In the genomic region with DNA sequence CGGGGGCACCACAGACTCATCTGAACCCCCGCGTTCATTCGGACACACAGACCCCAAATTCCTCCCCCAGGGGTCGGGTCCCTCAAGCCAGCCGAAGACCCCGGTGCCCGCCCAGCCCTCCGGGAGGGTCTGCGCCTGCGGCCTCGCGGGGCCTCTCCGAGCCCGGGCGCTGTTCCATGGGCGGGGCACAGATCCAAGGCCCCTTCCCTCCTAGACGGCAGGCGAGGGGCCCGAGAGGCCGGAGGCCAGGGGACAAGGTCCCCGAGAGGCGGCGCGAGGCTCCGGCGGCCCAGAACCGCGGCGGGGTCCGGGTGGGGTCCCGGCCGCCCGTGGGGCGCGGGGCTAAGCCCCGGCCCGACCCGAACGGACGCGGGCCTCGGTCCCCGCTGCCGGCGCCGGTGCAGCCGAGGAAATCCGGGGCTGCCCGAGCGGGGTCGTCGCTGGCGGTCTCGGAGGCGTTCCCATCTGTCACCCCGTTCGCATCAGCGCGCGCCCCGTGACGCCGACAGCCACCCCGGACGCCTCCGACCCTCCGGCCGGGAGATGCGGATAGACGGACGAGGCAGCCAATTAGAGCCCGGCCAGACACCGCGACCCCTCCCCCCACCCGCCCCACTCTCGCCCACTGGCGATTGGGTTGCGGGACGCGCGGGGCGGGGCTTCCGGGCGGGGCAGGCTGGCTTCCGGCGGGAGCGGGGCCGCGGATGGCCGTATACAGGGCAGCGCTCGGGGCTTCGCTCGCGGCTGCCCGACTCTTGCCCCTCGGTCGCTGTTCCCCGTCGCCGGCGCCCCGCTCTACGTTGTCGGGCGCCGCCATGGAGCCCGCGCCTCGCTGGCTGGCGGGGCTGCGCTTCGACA, we compare ENCODE assay signal across 8 cellular contexts. TPM values are rescaled to one million over a fixed set of nuclear protein-coding genes. Genes with fewer than 3 reads are reported as not detected.
A peak's percentile ranks its signal among the peaks of the same experiment; 100 is the strongest.
DNase-seq lines count a peak whose midpoint lies in the region; ATAC-seq, FAIRE-seq and TF ChIP-seq lines count a peak whose summit lies in the region.

A gene with protein sequence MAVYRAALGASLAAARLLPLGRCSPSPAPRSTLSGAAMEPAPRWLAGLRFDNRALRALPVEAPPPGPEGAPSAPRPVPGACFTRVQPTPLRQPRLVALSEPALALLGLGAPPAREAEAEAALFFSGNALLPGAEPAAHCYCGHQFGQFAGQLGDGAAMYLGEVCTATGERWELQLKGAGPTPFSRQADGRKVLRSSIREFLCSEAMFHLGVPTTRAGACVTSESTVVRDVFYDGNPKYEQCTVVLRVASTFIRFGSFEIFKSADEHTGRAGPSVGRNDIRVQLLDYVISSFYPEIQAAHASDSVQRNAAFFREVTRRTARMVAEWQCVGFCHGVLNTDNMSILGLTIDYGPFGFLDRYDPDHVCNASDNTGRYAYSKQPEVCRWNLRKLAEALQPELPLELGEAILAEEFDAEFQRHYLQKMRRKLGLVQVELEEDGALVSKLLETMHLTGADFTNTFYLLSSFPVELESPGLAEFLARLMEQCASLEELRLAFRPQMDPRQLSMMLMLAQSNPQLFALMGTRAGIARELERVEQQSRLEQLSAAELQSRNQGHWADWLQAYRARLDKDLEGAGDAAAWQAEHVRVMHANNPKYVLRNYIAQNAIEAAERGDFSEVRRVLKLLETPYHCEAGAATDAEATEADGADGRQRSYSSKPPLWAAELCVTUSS (plus strand): TSS at position 679 of the 858 bp plus-strand sequence. CDS start 26 bp downstream, at position 705.

- H3K36me3 ChIP-seq in keratinocyte (ENCODE audit: control insufficient read depth in 2 of 2, extremely low read depth in 1 of 2, insufficient read depth in 2 of 2, low read length in 2 of 2) = peaks cover 8 to 24% of the 10 kb centered on the region in 2 experiments

- H3K4me2 ChIP-seq in keratinocyte (ENCODE audit: control insufficient read depth, extremely low read depth, insufficient read depth, low read depth, low read length) = peak within 1 kb of the TSS; percentile 85

- H3K4me1 ChIP-seq in keratinocyte (ENCODE audit: control insufficient read depth, extremely low read depth, insufficient read depth, low read length) = peaks cover 11% of the 10 kb centered on the region

- H3K79me2 ChIP-seq in keratinocyte (ENCODE audit: control insufficient read depth, insufficient read depth, low read length) = peaks cover 15% of the 10 kb centered on the region

- no peak for FAIRE-seq in keratinocyte (lab: Jason Lieb, UNC)

- dilution Hi-C loops in keratinocyte (cut with MboI; ENCODE audit: extremely low pct_ligation_motif_present, low sequenced_read_pairs) = no loop called here

- H2AFZ ChIP-seq in keratinocyte (ENCODE audit: control insufficient read depth, low read length) = peak within 1 kb of the TSS; percentile 63

- H4K20me1 ChIP-seq in keratinocyte (ENCODE audit: control insufficient read depth, extremely low read depth, insufficient read depth, low read length) = no peaks in the 10 kb centered on the region

- H3K9me1 ChIP-seq in keratinocyte (ENCODE audit: control insufficient read depth, extremely low read depth, insufficient read depth, low read length) = peaks cover 2% of the 10 kb centered on the region

- TF ChIP-seq CTCF in 22Rv1 (IDR thresholded peaks at IDR 0.05) = no peak
- TF ChIP-seq CTCF in keratinocyte (optimal IDR thresholded peaks at IDR 0.05 in 1 of 3, IDR thresholded peaks at IDR 0.05 in 1 of 3, conservative IDR thresholded peaks at IDR 0.05 in 1 of 3; ENCODE audit: extremely low read depth in 1 of 3, insufficient read depth in 2 of 3, low read length in 3 of 3) = no peak

- H3K27me3 ChIP-seq in keratinocyte (ENCODE audit: control insufficient read depth, extremely low read depth, insufficient read depth, low read length) = no peaks in the 10 kb centered on the region

- H3K4me3 ChIP-seq in keratinocyte (ENCODE audit: control insufficient read depth in 2 of 3, extremely low read depth in 1 of 3, insufficient read depth in 2 of 3, low read depth in 1 of 3, low read length in 3 of 3) = peak within 1 kb of the TSS; percentile 54 to 87 (median 75)

- peak within 1 kb of the TSS; percentile 78 for H3K27ac ChIP-seq in 22Rv1
- peak within 1 kb of the TSS; percentile 40 for H3K27ac ChIP-seq in keratinocyte (ENCODE audit: control insufficient read depth, insufficient read depth, low read length)

- no peaks in the 10 kb centered on the region for H3K9me3 ChIP-seq in keratinocyte (ENCODE audit: control insufficient read depth, low read depth, low read length)

- DNase-seq in NCI-H345 treated with DMSO at 0.1 percent for 48 hours (lab: John Stamatoyannopoulos, UW; ENCODE audit: unreplicated experiment) (peak; percentile 19), cerebellar cortex (ENCODE audit: low spot score) (peak; percentile 90), keratinocyte (ENCODE audit: low read depth, low spot score) (peak; percentile 35)
- peak; percentile 83 to 94 (median 84) for DNase-seq in stimulated activated CD4-positive, alpha-beta T cell treated with anti-CD3 and anti-CD28 coated beads, Interleukin-12 subunit alpha, Interleukin-12 subunit beta, amount 100 ng/mL, for 48 hours (ENCODE audit: low read depth in 2 of 3, low spot score in 1 of 3)

- H3K9ac ChIP-seq in keratinocyte (ENCODE audit: control insufficient read depth, extremely low read depth, insufficient read depth, low read length) = peak within 1 kb of the TSS; percentile 75

- peak; percentile 63 for ATAC-seq in GM18517 (IDR thresholded peaks at IDR 0.05; ENCODE audit: unreplicated experiment)
- peak; percentile 69 for ATAC-seq in HG03066 (IDR thresholded peaks at IDR 0.05; ENCODE audit: low read depth, unreplicated experiment)
- peak; percentile 91 to 93 for ATAC-seq in activated CD4-positive, CD25-positive, alpha-beta regulatory T cell treated with anti-CD3 and anti-CD28 coated beads, Interleukin-2, amount 50 U/mL, for 24 hours

RNA-seq across cellular contexts. Expression of the gene that starts here (rescaled TPM):
- polyA plus RNA-seq in keratinocyte = 14.4 to 32.1 TPM (median 22.0 TPM) in 3 replicates
- 7.1 TPM for polyA plus RNA-seq in keratinocyte (2011; ENCODE audit: low read depth)
- 10.5 and 27.6 TPM in 2 replicates for polyA plus RNA-seq in keratinocyte (2011; cell fraction: cytosol; rRNA removed)
- polyA plus RNA-seq in keratinocyte (2011; cell fraction: nucleus; rRNA removed) = 43.3 and 54.8 TPM in 2 replicates
- 18.9 and 29.1 TPM in 2 replicates for polyA plus RNA-seq in keratinocyte (2012; ENCODE audit: low replicate concordance)
- 13.9 to 25.9 TPM (median 16.6 TPM) in 3 replicates for polyA minus RNA-seq in keratinocyte
- 51.8 TPM for polyA minus RNA-seq in keratinocyte (2011; cell fraction: cytosol; rRNA and poly(A)+ RNA removed)
- 29.0 and 29.5 TPM in 2 replicates for polyA minus RNA-seq in keratinocyte (2011; cell fraction: nucleus; rRNA and poly(A)+ RNA removed)

Comparison
In these comparisons a context has a peak if more than half of its experiments do, and no peak if none do; other contexts are left out.
1. Peak in every context shown above with its lines: DNase-seq, ATAC-seq, H3K4me3 ChIP-seq and H3K27ac ChIP-seq.
2. DNase-seq: peak in every context shown above with its lines; median percentile 90 in cerebellar cortex; 84 in stimulated activated CD4-positive, alpha-beta T cell treated with anti-CD3 and anti-CD28 coated beads, Interleukin-12 subunit alpha, Interleukin-12 subunit beta, amount 100 ng/mL, for 48 hours; 35 in keratinocyte; 19 in NCI-H345 treated with DMSO at 0.1 percent for 48 hours.